In genomic region chr4:95360911-95361695, GRCh38 we compare ENCODE assay signal across 1 cellular context.
TF ChIP-seq lines count a peak whose summit lies in the region.

No MANE protein-coding gene starts in this region.

TF ChIP-seq in HepG2, 621 proteins besides CTCF, POLR2A, EP300 and RAD21 (continued from another document):
- TF ChIP-seq ZMAT5 (CRISPR knock-in tag; IDR thresholded peaks at IDR 0.05; ENCODE audit: borderline replicate concordance, low read depth): no peak
- TF ChIP-seq, protein P1, sequence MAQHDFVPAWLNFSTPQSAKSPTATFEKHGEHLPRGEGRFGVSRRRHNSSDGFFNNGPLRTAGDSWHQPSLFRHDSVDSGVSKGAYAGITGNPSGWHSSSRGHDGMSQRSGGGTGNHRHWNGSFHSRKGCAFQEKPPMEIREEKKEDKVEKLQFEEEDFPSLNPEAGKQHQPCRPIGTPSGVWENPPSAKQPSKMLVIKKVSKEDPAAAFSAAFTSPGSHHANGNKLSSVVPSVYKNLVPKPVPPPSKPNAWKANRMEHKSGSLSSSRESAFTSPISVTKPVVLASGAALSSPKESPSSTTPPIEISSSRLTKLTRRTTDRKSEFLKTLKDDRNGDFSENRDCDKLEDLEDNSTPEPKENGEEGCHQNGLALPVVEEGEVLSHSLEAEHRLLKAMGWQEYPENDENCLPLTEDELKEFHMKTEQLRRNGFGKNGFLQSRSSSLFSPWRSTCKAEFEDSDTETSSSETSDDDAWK (CRISPR knock-in tag; IDR thresholded peaks at IDR 0.05): no peak
- TF ChIP-seq ZNF558 (CRISPR knock-in tag; IDR thresholded peaks at IDR 0.05; ENCODE audit: borderline replicate concordance): no peak
- no peak for TF ChIP-seq ONECUT2 (CRISPR knock-in tag; IDR thresholded peaks at IDR 0.05)
- TF ChIP-seq ZBTB46 (CRISPR knock-in tag; IDR thresholded peaks at IDR 0.05; ENCODE audit: borderline replicate concordance): no peak
- TF ChIP-seq, protein P2, sequence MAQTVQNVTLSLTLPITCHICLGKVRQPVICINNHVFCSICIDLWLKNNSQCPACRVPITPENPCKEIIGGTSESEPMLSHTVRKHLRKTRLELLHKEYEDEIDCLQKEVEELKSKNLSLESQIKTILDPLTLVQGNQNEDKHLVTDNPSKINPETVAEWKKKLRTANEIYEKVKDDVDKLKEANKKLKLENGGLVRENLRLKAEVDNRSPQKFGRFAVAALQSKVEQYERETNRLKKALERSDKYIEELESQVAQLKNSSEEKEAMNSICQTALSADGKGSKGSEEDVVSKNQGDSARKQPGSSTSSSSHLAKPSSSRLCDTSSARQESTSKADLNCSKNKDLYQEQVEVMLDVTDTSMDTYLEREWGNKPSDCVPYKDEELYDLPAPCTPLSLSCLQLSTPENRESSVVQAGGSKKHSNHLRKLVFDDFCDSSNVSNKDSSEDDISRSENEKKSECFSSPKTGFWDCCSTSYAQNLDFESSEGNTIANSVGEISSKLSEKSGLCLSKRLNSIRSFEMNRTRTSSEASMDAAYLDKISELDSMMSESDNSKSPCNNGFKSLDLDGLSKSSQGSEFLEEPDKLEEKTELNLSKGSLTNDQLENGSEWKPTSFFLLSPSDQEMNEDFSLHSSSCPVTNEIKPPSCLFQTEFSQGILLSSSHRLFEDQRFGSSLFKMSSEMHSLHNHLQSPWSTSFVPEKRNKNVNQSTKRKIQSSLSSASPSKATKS (CRISPR knock-in tag; IDR thresholded peaks at IDR 0.05): no peak
- no peak for TF ChIP-seq ZNF724P (CRISPR knock-in tag; IDR thresholded peaks at IDR 0.05; ENCODE audit: borderline replicate concordance)
- no peak for TF ChIP-seq HMG20B (CRISPR knock-in tag; conservative IDR thresholded peaks at IDR 0.05)
- no peak for TF ChIP-seq ATF5 (CRISPR knock-in tag; IDR thresholded peaks at IDR 0.05; ENCODE audit: low read depth)
- TF ChIP-seq ZNF781 (CRISPR knock-in tag; IDR thresholded peaks at IDR 0.05; ENCODE audit: borderline replicate concordance, not compliant biosample characterization): no peak
- no peak for TF ChIP-seq ZNF567 (CRISPR knock-in tag; IDR thresholded peaks at IDR 0.05; ENCODE audit: borderline replicate concordance)
- no peak for TF ChIP-seq ZNF225 (CRISPR knock-in tag; IDR thresholded peaks at IDR 0.05)
- no peak for TF ChIP-seq ZNF547 (CRISPR knock-in tag; IDR thresholded peaks at IDR 0.05)
- TF ChIP-seq KLF15 (CRISPR knock-in tag; IDR thresholded peaks at IDR 0.05; ENCODE audit: borderline replicate concordance): no peak
- no peak for TF ChIP-seq HES4 (CRISPR knock-in tag; IDR thresholded peaks at IDR 0.05; ENCODE audit: borderline replicate concordance)
